Comparison of ENCODE assay signal across 6 cellular contexts in genomic region chrX:8737883-8738282, GRCh38. TPM values are rescaled to one million over a fixed set of nuclear protein-coding genes. Genes with fewer than 3 reads are reported as not detected.
"Had no signal": no experiment of that assay in that cellular context is flagged by ENCODE, and none has a peak within 500 bp of the region (broad histone marks: within the 10 kb centered on the region; RNA-seq: fewer than 3 reads in every experiment).

No MANE protein-coding gene starts in this region.

- H3K27ac Mint-ChIP-seq: GM23338, H9, IgD-negative memory B cell had no signal

- DNase-seq: H9, HCEC 1CT had no signal

- H3K4me3 ChIP-seq: GM23338 had no signal

- H3K36me3 Mint-ChIP-seq: IgD-negative memory B cell had no signal

- H3K4me3 Mint-ChIP-seq: GM23338, H9, IgD-negative memory B cell had no signal

- H3K27ac ChIP-seq: HL-60 had no signal

- H3K9me3 Mint-ChIP-seq: GM23338, H9, IgD-negative memory B cell had no signal

RNA-seq across cellular contexts. Expression of gene ANOS1, which starts 5.9 kb away (rescaled TPM):
- total RNA-seq: HepG2 had no signal
- polyA plus RNA-seq: HepG2, IgD-negative memory B cell had no signal
